In genomic region chrX:53926030-53926429, GRCh38 we compare ENCODE assay signal across 6 cellular contexts.
"Had no signal": no experiment of that assay in that cellular context is flagged by ENCODE, and none has a peak within 500 bp of the region (broad histone marks: within the 10 kb centered on the region; RNA-seq: fewer than 3 reads in every experiment).

No MANE protein-coding gene starts in this region.

- H3K27ac ChIP-seq: HL-60 had no signal

- H3K4me3 ChIP-seq: K562 had no signal

- ATAC-seq: K562 had no signal

- DNase-seq: IMR-90, KBM-7, KG1 had no signal

- FAIRE-seq: HTR-8/SVneo, K562 had no signal
